ENCODE assay signal across 17 cellular contexts in the genomic region with DNA sequence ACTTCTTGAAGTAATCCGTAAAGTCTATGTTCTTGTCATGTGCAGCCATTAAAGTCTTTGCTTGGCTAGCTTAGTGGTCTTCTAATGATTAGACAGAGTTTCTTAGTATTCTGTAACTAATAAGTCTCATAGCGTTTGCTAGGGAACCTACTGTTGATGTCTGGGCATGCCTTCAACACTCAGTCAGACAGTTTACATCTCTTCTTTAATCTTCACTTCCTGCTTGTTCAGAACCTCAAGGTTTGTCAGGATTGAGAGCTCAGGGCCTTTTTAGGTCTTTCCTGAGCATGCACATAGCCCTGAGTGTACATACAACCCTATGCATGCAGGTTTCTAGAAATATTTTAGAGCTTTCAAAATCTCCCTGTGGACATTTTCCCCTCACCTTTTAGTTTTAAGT.
A peak's percentile ranks its signal among the peaks of the same experiment; 100 is the strongest.
DNase-seq lines count a peak whose midpoint lies in the region; ATAC-seq and TF ChIP-seq lines count a peak whose summit lies in the region.
"Had no signal": no experiment of that assay in that cellular context is flagged by ENCODE, and none has a peak within 500 bp of the region (broad histone marks: within the 10 kb centered on the region; RNA-seq: fewer than 3 reads in every experiment).

No MANE protein-coding gene starts in this region.

- TF ChIP-seq POLR2A in spleen (IDR thresholded peaks at IDR 0.05): no peak

- H3K4me1 Mint-ChIP-seq in neural progenitor cell: no peaks in the 10 kb centered on the region
- H3K4me1 Mint-ChIP-seq: CD4-positive, alpha-beta memory T cell had no signal

- peak; percentile 16 for DNase-seq in NCI-H82 treated with DMSO at 0.1 percent for 48 hours (lab: John Stamatoyannopoulos, UW; ENCODE audit: unreplicated experiment)
- peak; percentile 62 for DNase-seq in epithelial cell of esophagus (ENCODE audit: low read depth)
- DNase-seq in foreskin keratinocyte: peak; percentile 26 to 61
- no peak for DNase-seq in neural progenitor cell (ENCODE audit: low spot score)
- DNase-seq in NCI-H1417 (lab: John Stamatoyannopoulos, UW): no peak
- no peak for DNase-seq in spleen
- no peak for DNase-seq in left cardiac atrium
- DNase-seq: C1 segment of cervical spinal cord; Calu3; CD4-positive, alpha-beta memory T cell; COR-L47; DMS53; DMS79 treated with DMSO at 0.1 percent for 48 hours; H9 had no signal

- H3K36me3 ChIP-seq in neural progenitor cell (no peaks in the 10 kb centered on the region), spleen (no peaks in the 10 kb centered on the region)

- intact Hi-C loops in spleen (cut with DNase I; ENCODE audit: low total_unique reads): no loop called here
- intact Hi-C loops in left cardiac atrium (cut with DNase I): no loop called here

- no peaks in the 10 kb centered on the region for H3K9me3 Mint-ChIP-seq in neural progenitor cell
- H3K9me3 Mint-ChIP-seq: GM23338 had no signal

- H3K4me3 Mint-ChIP-seq in neural progenitor cell: no peak overlapping the region
- H3K4me3 Mint-ChIP-seq: CD4-positive, alpha-beta memory T cell; GM23338; H9 had no signal

- 86 to 98% (median 89%) methylated on average over 2 of the region's 2 CpGs for WGBS in spleen, 5 donors

- H3K27me3 ChIP-seq in foreskin keratinocyte: no peaks in the 10 kb centered on the region
- H3K27me3 ChIP-seq in neural progenitor cell: no peaks in the 10 kb centered on the region
- H3K27me3 ChIP-seq in spleen (replicated peaks in 1 of 7): peaks cover 0 to 5% (median 0%) of the 10 kb centered on the region in 7 donors

- H3K27ac ChIP-seq in foreskin keratinocyte (no peak overlapping the region), neural progenitor cell (no peak overlapping the region), spleen (no peak overlapping the region)

- H3K4me3 ChIP-seq in epithelial cell of esophagus (ENCODE audit: low read length) (no peak overlapping the region), neural progenitor cell (no peak overlapping the region), spleen (no peak overlapping the region)
- H3K4me3 ChIP-seq: GM23338 had no signal

- peak overlapping the region; percentile 23 for H2AFZ ChIP-seq in neural progenitor cell (replicated peaks)
- H2AFZ ChIP-seq: GM23338 had no signal

- H3K4me2 ChIP-seq in neural progenitor cell: no peak overlapping the region
- H3K4me2 ChIP-seq: GM23338 had no signal

- H3K9ac ChIP-seq in neural progenitor cell: no peak overlapping the region

- H4K20me1 ChIP-seq in neural progenitor cell (ENCODE audit: low read depth): no peaks in the 10 kb centered on the region

- ATAC-seq in foreskin keratinocyte: no peak
- no peak for ATAC-seq in GM18502 (IDR thresholded peaks at IDR 0.05; ENCODE audit: poor library complexity, unreplicated experiment)
- ATAC-seq in left cardiac atrium: no peak
- ATAC-seq: GM23338, HCT116 had no signal

- H3F3A ChIP-seq in neural progenitor cell (ENCODE audit: low read depth): no peaks in the 10 kb centered on the region

- H3K4me1 ChIP-seq in foreskin keratinocyte (no peaks in the 10 kb centered on the region), neural progenitor cell (no peaks in the 10 kb centered on the region), spleen (no peaks in the 10 kb centered on the region)

- no peaks in the 10 kb centered on the region for H3K9me3 ChIP-seq in neural progenitor cell (ENCODE audit: low read depth)
- peaks cover 0 to 17% (median 6%) of the 10 kb centered on the region in 8 donors for H3K9me3 ChIP-seq in spleen

- TF ChIP-seq CTCF in epithelial cell of esophagus (IDR thresholded peaks at IDR 0.05; ENCODE audit: insufficient read depth, low read depth, low read length, missing control alignments) (no peak), foreskin keratinocyte (conservative IDR thresholded peaks at IDR 0.05) (no peak), neural progenitor cell (IDR thresholded peaks at IDR 0.05) (no peak), spleen (IDR thresholded peaks at IDR 0.05 in 8 of 11, conservative IDR thresholded peaks at IDR 0.05 in 3 of 11) (no peak)

- no peak overlapping the region for H3K27ac Mint-ChIP-seq in neural progenitor cell
- H3K27ac Mint-ChIP-seq: CD4-positive, alpha-beta memory T cell; GM23338; H9 had no signal

- no peaks in the 10 kb centered on the region for H3K79me2 ChIP-seq in neural progenitor cell (ENCODE audit: low read depth)

- H3K36me3 Mint-ChIP-seq in neural progenitor cell: no peaks in the 10 kb centered on the region
- H3K36me3 Mint-ChIP-seq: CD4-positive, alpha-beta memory T cell had no signal

- peaks cover 3% of the 10 kb centered on the region for H3K27me3 Mint-ChIP-seq in neural progenitor cell (ENCODE audit: insufficient read depth, low read depth)

Comparison
In these comparisons a context has a peak if more than half of its experiments do, and no peak if none do; other contexts are left out.
1. DNase-seq: peak in NCI-H82 treated with DMSO at 0.1 percent for 48 hours (single experiment), epithelial cell of esophagus (single experiment) and foreskin keratinocyte (2 of 2); none in neural progenitor cell (single experiment), NCI-H1417 (0 of 3), spleen (single experiment) and left cardiac atrium (single experiment).